In genomic region chr19:15672580-15673175, GRCh38 we compare ENCODE assay signal across 10 cellular contexts. TPM values are rescaled to one million over a fixed set of nuclear protein-coding genes. Genes with fewer than 3 reads are reported as not detected.
A peak's percentile ranks its signal among the peaks of the same experiment; 100 is the strongest.
DNase-seq lines count a peak whose midpoint lies in the region; ATAC-seq and TF ChIP-seq lines count a peak whose summit lies in the region.
"Had no signal": no experiment of that assay in that cellular context is flagged by ENCODE, and none has a peak within 500 bp of the region (broad histone marks: within the 10 kb centered on the region; RNA-seq: fewer than 3 reads in every experiment).

TSS of gene CYP4F12 (plus strand) at chr19:15673087. CDS start at chr19:15673530, 443 bp downstream.

- H3K4me3 Mint-ChIP-seq in activated naive CD8-positive, alpha-beta T cell treated with anti-CD3 and anti-CD28 coated beads for 36 hours: no peak within 1 kb of the TSS
- H3K4me3 Mint-ChIP-seq: immature natural killer cell had no signal

- 5% methylated on average over 6 of the region's 6 CpGs for WGBS in liver
- 38 to 50% methylated on average over 1 to 2 of the region's 6 CpGs for WGBS in upper lobe of left lung, 2 donors

- H3K4me1 Mint-ChIP-seq in activated naive CD8-positive, alpha-beta T cell treated with anti-CD3 and anti-CD28 coated beads for 36 hours: peaks cover 13% of the 10 kb centered on the region
- H3K4me1 Mint-ChIP-seq: immature natural killer cell had no signal

- no peaks in the 10 kb centered on the region for H3K9me3 Mint-ChIP-seq in activated naive CD8-positive, alpha-beta T cell treated with anti-CD3 and anti-CD28 coated beads for 36 hours
- H3K9me3 Mint-ChIP-seq: immature natural killer cell had no signal

- H3K27me3 Mint-ChIP-seq in activated naive CD8-positive, alpha-beta T cell treated with anti-CD3 and anti-CD28 coated beads for 36 hours: no peaks in the 10 kb centered on the region

- H3K9ac ChIP-seq in liver (ENCODE audit: low read depth in 1 of 2, low read length in 2 of 2): no peak within 1 kb of the TSS

- H3K4me1 ChIP-seq in liver (ENCODE audit: control insufficient read depth in 4 of 4, insufficient read depth in 4 of 4, low read length in 3 of 4): peaks cover 8 to 35% (median 31%) of the 10 kb centered on the region in 4 donors
- peaks cover 9 to 13% (median 12%) of the 10 kb centered on the region in 4 donors for H3K4me1 ChIP-seq in upper lobe of left lung

- peak within 1 kb of the TSS; percentile 50 for H3K27ac Mint-ChIP-seq in activated naive CD8-positive, alpha-beta T cell treated with anti-CD3 and anti-CD28 coated beads for 36 hours

- no peaks in the 10 kb centered on the region for H3K9me3 ChIP-seq in liver (ENCODE audit: control insufficient read depth in 4 of 4, low read length in 3 of 4)
- H3K9me3 ChIP-seq in upper lobe of left lung: no peaks in the 10 kb centered on the region
- H3K9me3 ChIP-seq: thoracic aorta had no signal

- DNase-seq in activated T-cell treated with anti-CD3 and anti-CD28 coated beads for 1 hour (ENCODE audit: low read depth) (peak; percentile 12), upper lobe of left lung (peak; percentile 45 to 86), NCI-H1694 treated with DMSO at 0.1 percent for 48 hours (lab: John Stamatoyannopoulos, UW) (no peak), cerebellum (ENCODE audit: low spot score) (no peak)
- no peak for DNase-seq in activated T-cell treated with anti-CD3 and anti-CD28 coated beads, Interleukin-2, amount 50 U/mL, for 48 hours
- peak; percentile 17 for DNase-seq in activated naive CD8-positive, alpha-beta T cell treated with anti-CD3 and anti-CD28 coated beads for 36 hours
- DNase-seq: immature natural killer cell had no signal

- H3K36me3 ChIP-seq in liver (ENCODE audit: control insufficient read depth in 4 of 4, insufficient read depth in 3 of 4, low read depth in 1 of 4, low read length in 3 of 4) (peaks cover 0 to 10% (median 2%) of the 10 kb centered on the region in 4 donors), upper lobe of left lung (no peaks in the 10 kb centered on the region)
- H3K36me3 ChIP-seq: thoracic aorta had no signal

- no peak for TF ChIP-seq CTCF in liver (IDR thresholded peaks at IDR 0.05; ENCODE audit: low read depth, low read length, missing input control)
- TF ChIP-seq CTCF in upper lobe of left lung (IDR thresholded peaks at IDR 0.05): no peak

- peak within 1 kb of the TSS; percentile 77 to 79 for H3K27ac ChIP-seq in liver (ENCODE audit: low read depth in 1 of 2, low read length in 2 of 2)
- H3K27ac ChIP-seq in upper lobe of left lung: peak within 1 kb of the TSS in 3 of 4 donors; percentile 52 to 60 (median 58)
- H3K27ac ChIP-seq: thoracic aorta had no signal

- TF ChIP-seq RAD21 in liver (IDR thresholded peaks at IDR 0.05): peak in 1 of 2 donors; percentile 49

- no peaks in the 10 kb centered on the region for H3K27me3 ChIP-seq in liver (ENCODE audit: control insufficient read depth in 4 of 4, insufficient read depth in 4 of 4, low read length in 3 of 4)
- H3K27me3 ChIP-seq in upper lobe of left lung: no peaks in the 10 kb centered on the region

- H3K4me3 ChIP-seq in liver (ENCODE audit: low read depth in 1 of 3, low read length in 3 of 3) (peak within 1 kb of the TSS; percentile 28 to 70 (median 66)), upper lobe of left lung (peak within 1 kb of the TSS in 2 of 4 donors; percentile 14 to 28)
- H3K4me3 ChIP-seq: thoracic aorta had no signal

- no peak for TF ChIP-seq POLR2A in upper lobe of left lung (IDR thresholded peaks at IDR 0.05)

- ATAC-seq in upper lobe of left lung (ENCODE audit: low FRiP score in 2 of 2) (peak; percentile 82 to 94), HG03460 (IDR thresholded peaks at IDR 0.05; ENCODE audit: unreplicated experiment) (no peak)

- no peak for TF ChIP-seq EP300 in upper lobe of left lung (IDR thresholded peaks at IDR 0.05)

- H3K36me3 Mint-ChIP-seq in activated naive CD8-positive, alpha-beta T cell treated with anti-CD3 and anti-CD28 coated beads for 36 hours: no peaks in the 10 kb centered on the region

TF ChIP-seq in liver, 16 proteins besides CTCF, POLR2A, EP300 and RAD21:
- no peak for TF ChIP-seq ATF3 (IDR thresholded peaks at IDR 0.05)
- peak; percentile 42 for TF ChIP-seq HNF4G (IDR thresholded peaks at IDR 0.05)
- peak; percentile 31 for TF ChIP-seq NR2F2 (IDR thresholded peaks at IDR 0.05)
- peak in 1 of 2 donors; percentile 53 for TF ChIP-seq HNF4A (conservative IDR thresholded peaks at IDR 0.05)
- peak; percentile 46 for TF ChIP-seq SP1 (IDR thresholded peaks at IDR 0.05)
- TF ChIP-seq FOXA2 (IDR thresholded peaks at IDR 0.05): no peak
- peak; percentile 36 for TF ChIP-seq REST (IDR thresholded peaks at IDR 0.05)
- TF ChIP-seq RXRA (IDR thresholded peaks at IDR 0.05): peak; percentile 58 to 66

RNA-seq across cellular contexts. Expression of gene CYP4F12, which starts in this region (rescaled TPM):
- not detected for total RNA-seq in activated naive CD8-positive, alpha-beta T cell treated with anti-CD3 and anti-CD28 coated beads for 36 hours
- total RNA-seq in liver (10 to 100 TPM; 19.0 to 31.0 TPM), upper lobe of left lung (10 to 100 TPM in 1 of 6 donors, 1 to 10 TPM in 4, under 1 TPM in 1; 0.30 to 16.8 (median 2.0) TPM), cerebellum (0.45 TPM)
- polyA plus RNA-seq in liver: 10 to 100 TPM; 14.6 to 64.0 TPM
- polyA plus RNA-seq: immature natural killer cell had no signal

Comparison
In these comparisons a context has a peak if more than half of its experiments do, and no peak if none do; other contexts are left out.
1. DNase-seq: peak in activated T-cell treated with anti-CD3 and anti-CD28 coated beads for 1 hour (single experiment) and upper lobe of left lung (2 of 2); none in activated T-cell treated with anti-CD3 and anti-CD28 coated beads, Interleukin-2, amount 50 U/mL, for 48 hours (0 of 2), NCI-H1694 treated with DMSO at 0.1 percent for 48 hours (single experiment) and cerebellum (single experiment).
2. Peak in DNase-seq in activated naive CD8-positive, alpha-beta T cell treated with anti-CD3 and anti-CD28 coated beads for 36 hours; RNA of the gene not detected or under 1 TPM.